ENCODE assay signal across 22 cellular contexts in the genomic region with DNA sequence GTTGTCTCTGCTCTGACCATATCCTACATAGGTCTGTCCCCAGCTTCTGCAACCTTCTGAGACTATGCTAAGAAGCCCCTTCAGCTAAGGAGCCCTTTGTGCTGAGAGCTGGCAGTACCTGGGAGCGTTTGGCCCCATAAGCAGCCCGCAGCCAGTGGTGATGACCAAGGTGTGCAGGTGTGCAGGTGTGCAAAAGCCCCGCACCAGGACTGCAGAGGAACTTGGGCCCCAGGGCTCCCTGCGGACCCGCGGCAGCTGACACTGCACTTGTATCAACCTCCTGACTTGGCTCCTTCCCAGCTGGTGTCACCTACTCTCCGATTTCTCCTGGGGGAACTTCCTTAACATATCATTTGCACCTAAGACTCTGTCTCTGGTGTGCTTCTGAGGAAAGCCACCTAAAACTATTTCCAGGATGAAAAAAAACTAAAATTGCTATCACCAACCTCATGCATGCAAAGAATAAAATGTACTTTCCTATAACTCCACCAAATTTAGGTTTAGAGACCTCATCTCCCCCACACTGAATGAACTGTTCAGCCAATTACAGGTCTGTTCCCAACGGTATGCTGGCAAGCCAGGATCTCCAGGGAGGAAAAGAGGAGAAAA. TPM values are rescaled to one million over a fixed set of nuclear protein-coding genes. Genes with fewer than 3 reads are reported as not detected.
"Had no signal": no experiment of that assay in that cellular context is flagged by ENCODE, and none has a peak within 500 bp of the region (broad histone marks: within the 10 kb centered on the region; RNA-seq: fewer than 3 reads in every experiment).

No MANE protein-coding gene starts in this region.

- H3K4me1 ChIP-seq: adrenal gland had no signal

- H3K4me3 Mint-ChIP-seq: activated CD4-positive, alpha-beta memory T cell treated with anti-CD3 and anti-CD28 coated beads for 36 hours; activated CD4-positive, alpha-beta T cell treated with anti-CD3 and anti-CD28 coated beads, Interleukin-2, amount 10 ng/mL, durations not matched to agents 7 days and 5 days; activated naive CD8-positive, alpha-beta T cell treated with anti-CD3 and anti-CD28 coated beads, Interleukin-2, amount 10 ng/mL, durations not matched to agents 7 days and 5 days; activated T-cell treated with anti-CD3 and anti-CD28 coated beads, Interleukin-2, amount 50 U/mL, for 72 hours had no signal

- H3K27ac ChIP-seq: adrenal gland, SK-N-MC, VCaP had no signal

- H3K4me1 Mint-ChIP-seq: activated CD4-positive, alpha-beta T cell treated with anti-CD3 and anti-CD28 coated beads, Interleukin-2, amount 10 ng/mL, durations not matched to agents 7 days and 5 days; activated naive CD8-positive, alpha-beta T cell treated with anti-CD3 and anti-CD28 coated beads, Interleukin-2, amount 10 ng/mL, durations not matched to agents 7 days and 5 days had no signal

- H3K9me3 Mint-ChIP-seq: activated CD4-positive, alpha-beta memory T cell treated with anti-CD3 and anti-CD28 coated beads for 36 hours; activated CD4-positive, alpha-beta T cell treated with anti-CD3 and anti-CD28 coated beads, Interleukin-2, amount 10 ng/mL, durations not matched to agents 7 days and 5 days; activated naive CD8-positive, alpha-beta T cell treated with anti-CD3 and anti-CD28 coated beads, Interleukin-2, amount 10 ng/mL, durations not matched to agents 7 days and 5 days; activated T-cell treated with anti-CD3 and anti-CD28 coated beads, Interleukin-2, amount 50 U/mL, for 72 hours had no signal

- H3K27me3 ChIP-seq: adrenal gland had no signal

- H3K9me3 ChIP-seq: adrenal gland, MG63 had no signal

- H3K27ac Mint-ChIP-seq: activated CD4-positive, alpha-beta memory T cell treated with anti-CD3 and anti-CD28 coated beads for 36 hours; activated CD4-positive, alpha-beta T cell treated with anti-CD3 and anti-CD28 coated beads, Interleukin-2, amount 10 ng/mL, durations not matched to agents 7 days and 5 days; activated naive CD8-positive, alpha-beta T cell treated with anti-CD3 and anti-CD28 coated beads, Interleukin-2, amount 10 ng/mL, durations not matched to agents 7 days and 5 days; activated T-cell treated with anti-CD3 and anti-CD28 coated beads, Interleukin-2, amount 50 U/mL, for 72 hours had no signal

- FAIRE-seq: colon had no signal

- H3K36me3 ChIP-seq: adrenal gland, MG63 had no signal

- DNase-seq: activated CD4-positive, alpha-beta memory T cell treated with anti-CD3 and anti-CD28 coated beads for 36 hours; activated CD4-positive, alpha-beta T cell treated with anti-CD3 and anti-CD28 coated beads, Interleukin-2, amount 10 ng/mL, durations not matched to agents 7 days and 5 days; activated CD4-positive, CD25-positive, alpha-beta regulatory T cell; activated CD8-positive, alpha-beta memory T cell treated with anti-CD3 and anti-CD28 coated beads, Interleukin-2, amount 50 U/mL, for 4 hours; activated naive CD4-positive, alpha-beta T cell treated with anti-CD3 and anti-CD28 coated beads, Interleukin-2, amount 50 U/mL, for 16 hours; activated naive CD8-positive, alpha-beta T cell treated with anti-CD3 and anti-CD28 coated beads, Interleukin-2, amount 10 ng/mL, durations not matched to agents 7 days and 5 days; activated T-cell treated with anti-CD3 and anti-CD28 coated beads, Interleukin-2, amount 50 U/mL, for 72 hours; anterior cingulate cortex; cerebellar nuclear complex; MG63; MV-4-11; NCI-H146; NCI-H187 treated with DMSO at 0.1 percent for 48 hours; NCI-H2081 treated with DMSO at 0.1 percent for 48 hours; NCI-H524 treated with DMSO at 0.1 percent for 48 hours; NCI-H748 treated with DMSO at 0.1 percent for 48 hours; T-helper 1 cell had no signal

- H3K4me3 ChIP-seq: adrenal gland, MG63, SK-N-MC had no signal

- H3K36me3 Mint-ChIP-seq: activated CD4-positive, alpha-beta memory T cell treated with anti-CD3 and anti-CD28 coated beads for 36 hours; activated naive CD8-positive, alpha-beta T cell treated with anti-CD3 and anti-CD28 coated beads, Interleukin-2, amount 10 ng/mL, durations not matched to agents 7 days and 5 days had no signal

RNA-seq across cellular contexts. Expression of gene GNAL, which starts 16.1 kb away (rescaled TPM):
- total RNA-seq: RPMI7951 had no signal
